1 cellular context compared by ENCODE assay signal in the genomic region with DNA sequence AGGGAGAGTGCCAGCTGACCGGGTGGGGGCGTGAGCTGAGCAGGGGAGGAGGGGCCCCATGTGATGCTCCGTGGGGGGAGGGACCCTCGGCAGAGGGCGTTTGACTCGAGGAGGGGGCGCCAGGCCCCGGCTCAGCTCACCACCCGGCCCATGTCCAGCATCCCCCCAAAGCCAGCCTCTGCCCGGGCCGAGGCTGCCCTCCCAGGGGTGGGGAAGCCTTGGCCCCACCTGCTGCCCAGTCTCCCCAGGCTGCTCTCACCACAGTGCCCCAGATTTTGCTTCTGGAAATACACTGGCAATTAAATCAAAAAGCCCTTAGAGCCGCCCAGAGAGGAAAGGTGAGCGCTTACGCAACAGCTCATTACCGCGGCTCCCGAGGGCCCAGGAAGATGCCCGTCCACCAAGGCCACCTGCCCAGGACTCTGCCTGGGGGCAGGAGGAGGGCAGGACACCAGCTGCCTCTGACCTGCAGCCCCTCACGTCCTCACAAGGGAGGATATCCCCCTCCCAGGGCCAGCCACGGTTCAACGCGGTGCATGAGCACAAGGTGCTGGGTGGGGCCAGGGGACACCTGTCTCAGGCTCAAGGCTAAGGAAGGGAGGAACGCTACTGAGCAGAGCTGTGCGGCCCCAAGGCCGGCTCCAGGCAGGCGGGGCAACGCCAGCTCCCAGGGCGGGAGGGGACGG.
TF ChIP-seq lines count a peak whose summit lies in the region.

No MANE protein-coding gene starts in this region.

TF ChIP-seq in GM12891, 5 proteins besides CTCF, POLR2A, EP300 and RAD21 (continued from another document):
- no peak for TF ChIP-seq POLR2AphosphoS5 (IDR thresholded peaks at IDR 0.05; ENCODE audit: low read depth, low read length)
